In the genomic region with DNA sequence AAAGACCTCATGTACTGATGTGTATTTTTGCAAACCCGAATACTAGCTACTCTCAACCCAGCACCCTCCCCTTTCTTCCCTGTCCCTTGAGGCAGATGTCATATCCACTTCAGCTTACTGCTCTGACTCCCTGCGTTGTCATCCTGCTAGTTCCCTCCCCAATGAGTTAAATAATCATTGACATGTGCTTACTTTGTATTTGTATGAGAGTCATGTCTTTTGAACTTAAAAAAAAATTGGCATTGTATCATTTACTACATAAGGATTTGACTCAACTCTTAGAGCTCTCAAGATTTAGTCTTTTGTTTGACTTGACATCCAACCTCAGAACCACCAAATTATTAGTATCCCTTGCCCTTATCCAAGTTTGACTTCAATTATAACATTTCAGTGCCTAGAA, we compare ENCODE assay signal across 18 cellular contexts.
A peak's percentile ranks its signal among the peaks of the same experiment; 100 is the strongest.
DNase-seq lines count a peak whose midpoint lies in the region; ATAC-seq and TF ChIP-seq lines count a peak whose summit lies in the region.
"Had no signal": no experiment of that assay in that cellular context is flagged by ENCODE, and none has a peak within 500 bp of the region (broad histone marks: within the 10 kb centered on the region; RNA-seq: fewer than 3 reads in every experiment).

No MANE protein-coding gene starts in this region.

- H3K4me1 ChIP-seq in BLaER1 treated with 17β-estradiol and CSF1 and Interleukin-3, amounts not matched to agents 10 nM and 100 nM: peaks cover 38 to 57% (median 51%) of the 10 kb centered on the region in 10 experiments
- H3K4me1 ChIP-seq: Caco-2 had no signal

- peaks cover 0 to 5% (median 0%) of the 10 kb centered on the region in 11 experiments; a peak in 3 of 22 replicates for H3K36me3 ChIP-seq in BLaER1 treated with 17β-estradiol and CSF1 and Interleukin-3, amounts not matched to agents 10 nM and 100 nM

- H3K4me1 Mint-ChIP-seq in WTC11: peaks cover 16% of the 10 kb centered on the region
- H3K4me1 Mint-ChIP-seq: CD4-positive, CD25-positive, alpha-beta regulatory T cell had no signal

- CTCF ChIA-PET in WTC11 (lab: Charles Lee): interaction anchor here (1.4 kb wide), 2 partner anchors 16 to 140 kb away, joined by 4 read pairs; no protein-coding TSS in a partner anchor

- H3K27me3 Mint-ChIP-seq in WTC11 (ENCODE audit: low read depth): no peaks in the 10 kb centered on the region; the same call in 1 of the 2 replicates
- H3K27me3 Mint-ChIP-seq: CD4-positive, CD25-positive, alpha-beta regulatory T cell had no signal

- POLR2A ChIA-PET in WTC11 (lab: Charles Lee): no interaction called here

- DNase-seq in RKO (ENCODE audit: low spot score) (peak; percentile 23), fibroblast of peridontal ligament (ENCODE audit: extremely low read depth) (peak; percentile 77), stromal cell of bone marrow (ENCODE audit: low read depth) (peak; percentile 78), WTC11 (ENCODE audit: low spot score) (no peak)
- DNase-seq: Caco-2; CD4-positive, CD25-positive, alpha-beta regulatory T cell; GDM1; GOT3; NCI-H1436; NCI-H1930; NCI-H345; NCI-H524 treated with DMSO at 0.1 percent for 48 hours; PC-9; SJCRH30 had no signal

- H4K20me1 ChIP-seq in BLaER1 treated with 17β-estradiol and CSF1 and Interleukin-3, amounts not matched to agents 10 nM and 100 nM: no peaks in the 10 kb centered on the region

- no peak overlapping the region for H3K27ac Mint-ChIP-seq in WTC11
- H3K27ac Mint-ChIP-seq: CD4-positive, CD25-positive, alpha-beta regulatory T cell had no signal

- ATAC-seq in GM19452 (IDR thresholded peaks at IDR 0.05; ENCODE audit: unreplicated experiment) (no peak), HG03520 (IDR thresholded peaks at IDR 0.05; ENCODE audit: unreplicated experiment) (no peak), WTC11 (no peak)
- ATAC-seq: GM12878 had no signal

- no peaks in the 10 kb centered on the region; the same call in 1 of the 2 replicates for H3K36me3 Mint-ChIP-seq in WTC11
- H3K36me3 Mint-ChIP-seq: CD4-positive, CD25-positive, alpha-beta regulatory T cell had no signal

- H3K4me3 Mint-ChIP-seq in WTC11: no peak overlapping the region
- H3K4me3 Mint-ChIP-seq: CD4-positive, CD25-positive, alpha-beta regulatory T cell had no signal

- H3K4me2 ChIP-seq in BLaER1 treated with 17β-estradiol and CSF1 and Interleukin-3, amounts not matched to agents 10 nM and 100 nM: peak overlapping the region in 6 of 11 experiments; percentile 1 to 93 (median 18); a peak in 6 of 22 replicates
- H3K4me2 ChIP-seq: PC-9 had no signal

- H3K9me3 Mint-ChIP-seq in WTC11: peaks cover 16% of the 10 kb centered on the region

- H3K27ac ChIP-seq in BLaER1 treated with 17β-estradiol and CSF1 and Interleukin-3, amounts not matched to agents 10 nM and 100 nM: peak overlapping the region in 1 of 11 experiments; percentile 86; a peak in 1 of 22 replicates
- H3K27ac ChIP-seq: PC-9, SJCRH30 had no signal

- peaks cover 30 to 64% (median 59%) of the 10 kb centered on the region in 11 experiments for H3K9me3 ChIP-seq in BLaER1 treated with 17β-estradiol and CSF1 and Interleukin-3, amounts not matched to agents 10 nM and 100 nM (replicated peaks in 1 of 11)
- H3K9me3 ChIP-seq: Caco-2 had no signal

- no peaks in the 10 kb centered on the region for H3K27me3 ChIP-seq in BLaER1 treated with 17β-estradiol and CSF1 and Interleukin-3, amounts not matched to agents 10 nM and 100 nM
- H3K27me3 ChIP-seq: SJCRH30 had no signal

- no peak for TF ChIP-seq CTCF in WTC11 (IDR thresholded peaks at IDR 0.05)

- no peak overlapping the region for H3K9ac ChIP-seq in BLaER1 treated with 17β-estradiol and CSF1 and Interleukin-3, amounts not matched to agents 10 nM and 100 nM

- peak overlapping the region in 2 of 10 experiments; percentile 8 to 20; a peak in 2 of 20 replicates for H3K4me3 ChIP-seq in BLaER1 treated with 17β-estradiol and CSF1 and Interleukin-3, amounts not matched to agents 10 nM and 100 nM
- H3K4me3 ChIP-seq: GM12878, PC-9, SJCRH30 had no signal

TF ChIP-seq in WTC11, 78 proteins besides CTCF, POLR2A, EP300 and RAD21:
- no peak for TF ChIP-seq IRF2 (CRISPR knock-in tag; IDR thresholded peaks at IDR 0.05; ENCODE audit: borderline replicate concordance, low read depth)
- TF ChIP-seq NR3C1 (CRISPR knock-in tag; conservative IDR thresholded peaks at IDR 0.05; ENCODE audit: low read depth): no peak
- TF ChIP-seq FOXK1 (CRISPR knock-in tag; IDR thresholded peaks at IDR 0.05): no peak
- no peak for TF ChIP-seq ETV6 (CRISPR knock-in tag; IDR thresholded peaks at IDR 0.05)
- no peak for TF ChIP-seq ZNF219 (CRISPR knock-in tag; IDR thresholded peaks at IDR 0.05; ENCODE audit: borderline replicate concordance)
- TF ChIP-seq, protein P1, sequence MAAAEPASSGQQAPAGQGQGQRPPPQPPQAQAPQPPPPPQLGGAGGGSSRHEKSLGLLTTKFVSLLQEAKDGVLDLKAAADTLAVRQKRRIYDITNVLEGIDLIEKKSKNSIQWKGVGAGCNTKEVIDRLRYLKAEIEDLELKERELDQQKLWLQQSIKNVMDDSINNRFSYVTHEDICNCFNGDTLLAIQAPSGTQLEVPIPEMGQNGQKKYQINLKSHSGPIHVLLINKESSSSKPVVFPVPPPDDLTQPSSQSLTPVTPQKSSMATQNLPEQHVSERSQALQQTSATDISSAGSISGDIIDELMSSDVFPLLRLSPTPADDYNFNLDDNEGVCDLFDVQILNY (CRISPR knock-in tag; IDR thresholded peaks at IDR 0.05): no peak
- TF ChIP-seq, protein P2, sequence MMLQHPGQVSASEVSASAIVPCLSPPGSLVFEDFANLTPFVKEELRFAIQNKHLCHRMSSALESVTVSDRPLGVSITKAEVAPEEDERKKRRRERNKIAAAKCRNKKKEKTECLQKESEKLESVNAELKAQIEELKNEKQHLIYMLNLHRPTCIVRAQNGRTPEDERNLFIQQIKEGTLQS (CRISPR knock-in tag; conservative IDR thresholded peaks at IDR 0.05): no peak
- TF ChIP-seq, protein P3, sequence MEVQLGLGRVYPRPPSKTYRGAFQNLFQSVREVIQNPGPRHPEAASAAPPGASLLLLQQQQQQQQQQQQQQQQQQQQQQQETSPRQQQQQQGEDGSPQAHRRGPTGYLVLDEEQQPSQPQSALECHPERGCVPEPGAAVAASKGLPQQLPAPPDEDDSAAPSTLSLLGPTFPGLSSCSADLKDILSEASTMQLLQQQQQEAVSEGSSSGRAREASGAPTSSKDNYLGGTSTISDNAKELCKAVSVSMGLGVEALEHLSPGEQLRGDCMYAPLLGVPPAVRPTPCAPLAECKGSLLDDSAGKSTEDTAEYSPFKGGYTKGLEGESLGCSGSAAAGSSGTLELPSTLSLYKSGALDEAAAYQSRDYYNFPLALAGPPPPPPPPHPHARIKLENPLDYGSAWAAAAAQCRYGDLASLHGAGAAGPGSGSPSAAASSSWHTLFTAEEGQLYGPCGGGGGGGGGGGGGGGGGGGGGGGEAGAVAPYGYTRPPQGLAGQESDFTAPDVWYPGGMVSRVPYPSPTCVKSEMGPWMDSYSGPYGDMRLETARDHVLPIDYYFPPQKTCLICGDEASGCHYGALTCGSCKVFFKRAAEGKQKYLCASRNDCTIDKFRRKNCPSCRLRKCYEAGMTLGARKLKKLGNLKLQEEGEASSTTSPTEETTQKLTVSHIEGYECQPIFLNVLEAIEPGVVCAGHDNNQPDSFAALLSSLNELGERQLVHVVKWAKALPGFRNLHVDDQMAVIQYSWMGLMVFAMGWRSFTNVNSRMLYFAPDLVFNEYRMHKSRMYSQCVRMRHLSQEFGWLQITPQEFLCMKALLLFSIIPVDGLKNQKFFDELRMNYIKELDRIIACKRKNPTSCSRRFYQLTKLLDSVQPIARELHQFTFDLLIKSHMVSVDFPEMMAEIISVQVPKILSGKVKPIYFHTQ (CRISPR knock-in tag; IDR thresholded peaks at IDR 0.05): no peak
- no peak for TF ChIP-seq ZNF232 (CRISPR knock-in tag; IDR thresholded peaks at IDR 0.05)
- TF ChIP-seq MXD4 (CRISPR knock-in tag; IDR thresholded peaks at IDR 0.05; ENCODE audit: borderline replicate concordance): no peak
- no peak for TF ChIP-seq NFYB (CRISPR knock-in tag; conservative IDR thresholded peaks at IDR 0.05; ENCODE audit: low read depth)
- TF ChIP-seq, protein P4, sequence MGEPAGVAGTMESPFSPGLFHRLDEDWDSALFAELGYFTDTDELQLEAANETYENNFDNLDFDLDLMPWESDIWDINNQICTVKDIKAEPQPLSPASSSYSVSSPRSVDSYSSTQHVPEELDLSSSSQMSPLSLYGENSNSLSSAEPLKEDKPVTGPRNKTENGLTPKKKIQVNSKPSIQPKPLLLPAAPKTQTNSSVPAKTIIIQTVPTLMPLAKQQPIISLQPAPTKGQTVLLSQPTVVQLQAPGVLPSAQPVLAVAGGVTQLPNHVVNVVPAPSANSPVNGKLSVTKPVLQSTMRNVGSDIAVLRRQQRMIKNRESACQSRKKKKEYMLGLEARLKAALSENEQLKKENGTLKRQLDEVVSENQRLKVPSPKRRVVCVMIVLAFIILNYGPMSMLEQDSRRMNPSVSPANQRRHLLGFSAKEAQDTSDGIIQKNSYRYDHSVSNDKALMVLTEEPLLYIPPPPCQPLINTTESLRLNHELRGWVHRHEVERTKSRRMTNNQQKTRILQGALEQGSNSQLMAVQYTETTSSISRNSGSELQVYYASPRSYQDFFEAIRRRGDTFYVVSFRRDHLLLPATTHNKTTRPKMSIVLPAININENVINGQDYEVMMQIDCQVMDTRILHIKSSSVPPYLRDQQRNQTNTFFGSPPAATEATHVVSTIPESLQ (CRISPR knock-in tag; IDR thresholded peaks at IDR 0.05): no peak
- TF ChIP-seq SOX15 (CRISPR knock-in tag; IDR thresholded peaks at IDR 0.05): no peak
- TF ChIP-seq KAT7 (CRISPR knock-in tag; IDR thresholded peaks at IDR 0.05; ENCODE audit: borderline replicate concordance): no peak
